In genomic region chr7:47916514-47916913, GRCh38 we compare ENCODE assay signal across 7 cellular contexts. TPM values are rescaled to one million over a fixed set of nuclear protein-coding genes. Genes with fewer than 3 reads are reported as not detected.
A peak's percentile ranks its signal among the peaks of the same experiment; 100 is the strongest.
DNase-seq lines count a peak whose midpoint lies in the region; FAIRE-seq and TF ChIP-seq lines count a peak whose summit lies in the region.
"Not testable (repeated sequence)": the region's sequence is repeated elsewhere in the genome, so short reads cannot be mapped to it uniquely, and the experiment has no call there.
"Had no signal": no experiment of that assay in that cellular context is flagged by ENCODE, and none has a peak within 500 bp of the region (broad histone marks: within the 10 kb centered on the region; RNA-seq: fewer than 3 reads in every experiment).

No MANE protein-coding gene starts in this region.

- peaks cover 8 to 12% of the 10 kb centered on the region in 2 experiments; a peak in 3 of 5 replicates for H3K9me3 Mint-ChIP-seq in H9
- not testable (repeated sequence) for H3K9me3 Mint-ChIP-seq in astrocyte (ENCODE audit: unreplicated experiment)

- CTCF ChIA-PET in endothelial cell of umbilical vein (lab: Charles Lee): interaction anchor here (1.5 to 2.4 kb wide), 2 partner anchors 14 to 29 kb away, joined by 3 to 8 read pairs; no protein-coding TSS in a partner anchor

- peak; percentile 56 for FAIRE-seq in astrocyte (lab: Jason Lieb, UNC)
- not testable (repeated sequence) for FAIRE-seq in endothelial cell of umbilical vein (lab: Jason Lieb, UNC)

- H2BK20ac ChIP-seq in H9 (ENCODE audit: low read depth, low read length, poor library complexity, severe bottlenecking): peak overlapping the region; percentile 45

- not testable (repeated sequence) for H3K23ac ChIP-seq in H9 (ENCODE audit: insufficient read length, low read depth, low read length); mesendoderm (ENCODE audit: low read length)

- not testable (repeated sequence) for H3K9me3 ChIP-seq in H9 (ENCODE audit: control insufficient read depth, low read depth, low read length); astrocyte (ENCODE audit: insufficient read depth, low read depth, low read length); endothelial cell of umbilical vein (replicated peaks; ENCODE audit: control insufficient read depth, insufficient read depth, low read length)

- not testable (repeated sequence) for H2AFZ ChIP-seq in H9 (ENCODE audit: low read length); astrocyte (ENCODE audit: low read depth, low read length); endothelial cell of umbilical vein (ENCODE audit: low read depth, low read length)

- not testable (repeated sequence) for H2BK5ac ChIP-seq in H9 (ENCODE audit: insufficient read length, low read length); mesendoderm (ENCODE audit: low read length)

- H3K27ac Mint-ChIP-seq in H9 (0 out of 7 replicates have a peak overlapping the region, but pooled peaks of 1 of the 3 experiments have one; percentile 20), astrocyte (ENCODE audit: unreplicated experiment) (peak overlapping the region; percentile 49)

- not testable (repeated sequence) for H2BK12ac ChIP-seq in H9 (ENCODE audit: insufficient read length, low read depth, low read length)

- not testable (repeated sequence) for H3K79me2 ChIP-seq in H9 (ENCODE audit: insufficient read depth, low read length); astrocyte (ENCODE audit: insufficient read depth, low read length); endothelial cell of umbilical vein (ENCODE audit: control insufficient read depth, insufficient read depth, low read length); mesendoderm (ENCODE audit: control insufficient read depth, insufficient read depth, low read length)

- not testable (repeated sequence) for H3K9me1 ChIP-seq in endothelial cell of umbilical vein (replicated peaks; ENCODE audit: control insufficient read depth, extremely low read depth, insufficient read depth, low read length)

- H3K18ac ChIP-seq in H9 (ENCODE audit: insufficient read length, low read depth, low read length); mesendoderm (ENCODE audit: low read length): not testable (repeated sequence)

- H4K91ac ChIP-seq in H9 (ENCODE audit: insufficient read length, low read depth, low read length): not testable (repeated sequence)

- H3K4me1 Mint-ChIP-seq in H9: peaks cover 28% of the 10 kb centered on the region in 2 experiments
- H3K4me1 Mint-ChIP-seq in astrocyte (ENCODE audit: low read depth, unreplicated experiment): peaks cover 27% of the 10 kb centered on the region

- TF ChIP-seq CTCF in H9 (conservative IDR thresholded peaks at IDR 0.05); astrocyte (IDR thresholded peaks at IDR 0.05; ENCODE audit: insufficient read depth, low read depth, low read length); endothelial cell of umbilical vein (IDR thresholded peaks at IDR 0.05; ENCODE audit: extremely low read depth in 1 of 2, insufficient read depth in 1 of 2, low read depth in 1 of 2, low read length in 2 of 2): not testable (repeated sequence)

- H3K27ac ChIP-seq in H9 (ENCODE audit: insufficient read length, low read depth, low read length); astrocyte (ENCODE audit: low read depth, low read length); endothelial cell of umbilical vein (ENCODE audit: insufficient read depth, low read depth, low read length); mesendoderm (ENCODE audit: low read depth, low read length): not testable (repeated sequence)

- not testable (repeated sequence) for H3K27me3 Mint-ChIP-seq in H9 (ENCODE audit: low read depth); astrocyte (ENCODE audit: low read depth, unreplicated experiment)

- not testable (repeated sequence) for H3K36me3 ChIP-seq in astrocyte (ENCODE audit: insufficient read depth, low read length); endothelial cell of umbilical vein (ENCODE audit: control insufficient read depth in 2 of 2, extremely low read depth in 1 of 2, insufficient read depth in 2 of 2, low read length in 2 of 2); mesendoderm (ENCODE audit: control insufficient read depth, insufficient read depth, low read length)

- H3K36me3 Mint-ChIP-seq in H9 (ENCODE audit: insufficient read depth in 1 of 3, low read depth in 3 of 3): peaks cover 0 to 13% (median 1%) of the 10 kb centered on the region in 3 experiments; a peak in 4 of 7 replicates
- not testable (repeated sequence) for H3K36me3 Mint-ChIP-seq in astrocyte (ENCODE audit: low read depth, unreplicated experiment)

- intact Hi-C loops in endothelial cell of umbilical vein (cut with micrococcal nuclease): not testable (repeated sequence)

- H3K23me2 ChIP-seq in H9 (ENCODE audit: insufficient read length, low read depth, low read length, poor library complexity, severe bottlenecking): not testable (repeated sequence)

- H3K9ac ChIP-seq in H9 (ENCODE audit: extremely low read depth, insufficient read length, low read length); astrocyte (ENCODE audit: low read length); endothelial cell of umbilical vein (replicated peaks; ENCODE audit: extremely low read depth, insufficient read depth, low read length); mesendoderm (ENCODE audit: low read length): not testable (repeated sequence)

- H3T11ph ChIP-seq in H9 (ENCODE audit: low read length): not testable (repeated sequence)

- not testable (repeated sequence) for H3K4me3 Mint-ChIP-seq in H9; astrocyte (ENCODE audit: unreplicated experiment)

- H4K20me1 ChIP-seq in H9 (ENCODE audit: control insufficient read depth, insufficient read depth, insufficient read length); astrocyte (ENCODE audit: insufficient read depth, low read length); endothelial cell of umbilical vein (replicated peaks; ENCODE audit: control insufficient read depth, extremely low read depth, insufficient read depth, low read length): not testable (repeated sequence)

- not testable (repeated sequence) for H3K4me3 ChIP-seq in astrocyte (ENCODE audit: insufficient read depth, low read depth, low read length); endothelial cell of umbilical vein (replicated peaks in 1 of 3; ENCODE audit: insufficient read depth in 1 of 3, low read depth in 1 of 3, low read length in 3 of 3); mesendoderm (ENCODE audit: low read length)

- not testable (repeated sequence) for H3K27me3 ChIP-seq in H9 (ENCODE audit: insufficient read depth, low read length); astrocyte (ENCODE audit: insufficient read depth, low read length); endothelial cell of umbilical vein (ENCODE audit: control insufficient read depth in 2 of 2, insufficient read depth in 2 of 2, low read length in 2 of 2); mesendoderm (ENCODE audit: insufficient read depth, low read length, poor library complexity)

- not testable (repeated sequence) for H4K5ac ChIP-seq in H9 (ENCODE audit: insufficient read length, low read depth, low read length); mesendoderm (ENCODE audit: low read length)

- not testable (repeated sequence) for H3K79me1 ChIP-seq in H9 (ENCODE audit: insufficient read depth, low read depth, low read length, poor library complexity, severe bottlenecking); mesendoderm (ENCODE audit: low read length)

- H4K8ac ChIP-seq in H9 (replicated peaks; ENCODE audit: insufficient read length, low read depth, low read length); mesendoderm (ENCODE audit: low read depth, low read length): not testable (repeated sequence)

- dilution Hi-C loops in endothelial cell of umbilical vein (cut with MboI; ENCODE audit: extremely low pct_ligation_motif_present, low sequenced_read_pairs): not testable (repeated sequence)

- POLR2A ChIA-PET in endothelial cell of umbilical vein (lab: Charles Lee): not testable (repeated sequence)

- WGBS in H9 (ENCODE audit: extremely low coverage, insufficient read length, low lambda C conversion rate): no CpG with 5 or more reads among the region's 1 CpG
- WGBS in mesendoderm (ENCODE audit: extremely low coverage, insufficient coverage, low lambda C conversion rate): no CpG with 5 or more reads among the region's 1 CpG

- DNase-seq in EL: peak; percentile 69
- not testable (repeated sequence) for DNase-seq in H9; astrocyte (ENCODE audit: low read depth); endothelial cell of umbilical vein (ENCODE audit: low read depth, low spot score)
- peak; percentile 82 for DNase-seq in RPMI7951 (ENCODE audit: low read depth)
- DNase-seq in mesendoderm: peak; percentile 76

- not testable (repeated sequence) for H2AK5ac ChIP-seq in H9 (ENCODE audit: insufficient read length, low read length); mesendoderm (ENCODE audit: low read length)

- H3K4me2 ChIP-seq in H9 (ENCODE audit: insufficient read depth, insufficient read length, low read length); endothelial cell of umbilical vein (ENCODE audit: insufficient read depth, low read length); mesendoderm (ENCODE audit: low read length): not testable (repeated sequence)
- peak overlapping the region; percentile 11 for H3K4me2 ChIP-seq in astrocyte (ENCODE audit: low read length)

- H3K14ac ChIP-seq in H9 (ENCODE audit: insufficient read depth, low read length): not testable (repeated sequence)

- H2BK15ac ChIP-seq in H9 (ENCODE audit: low read depth, low read length); mesendoderm (replicated peaks; ENCODE audit: low read depth): not testable (repeated sequence)

- not testable (repeated sequence) for H2BK120ac ChIP-seq in H9 (ENCODE audit: low read depth, low read length, poor library complexity, severe bottlenecking)
- peak overlapping the region; percentile 61 for H2BK120ac ChIP-seq in mesendoderm (ENCODE audit: low read depth, low read length)

- not testable (repeated sequence) for H3K4me1 ChIP-seq in H9 (ENCODE audit: insufficient read depth, low read length); astrocyte (ENCODE audit: insufficient read depth, low read length); endothelial cell of umbilical vein (ENCODE audit: control insufficient read depth, extremely low read depth, insufficient read depth, low read length); mesendoderm (ENCODE audit: control insufficient read depth, low read depth, low read length)

- BruUV-seq in endothelial cell of umbilical vein (replicated peaks; lab: Mats Ljungman, UMichigan): not testable (repeated sequence)

- H3K4ac ChIP-seq in H9 (ENCODE audit: low read depth, low read length); mesendoderm (ENCODE audit: low read depth, low read length): not testable (repeated sequence)

- not testable (repeated sequence) for H3K56ac ChIP-seq in H9 (ENCODE audit: insufficient read length, low read depth, low read length); mesendoderm (ENCODE audit: low read length)

- TF ChIP-seq POLR2A in endothelial cell of umbilical vein (IDR thresholded peaks at IDR 0.05; ENCODE audit: low read depth, low read length): not testable (repeated sequence)

RNA-seq across cellular contexts. Expression of gene PKD1L1, which starts 31.8 kb away (rescaled TPM):
- total RNA-seq in H9 (2021) (0.17 and 0.18 TPM in 2 replicates), astrocyte (0.31 and 0.39 TPM in 2 replicates), endothelial cell of umbilical vein (3.0 and 5.9 TPM in 2 replicates)
- total RNA-seq in RPMI7951 (2014; rRNA removed; shearing (Covaris generic)): 0.10 and 0.12 TPM in 2 replicates
- polyA plus RNA-seq in endothelial cell of umbilical vein: 4.1 and 7.9 TPM in 2 replicates
- polyA plus RNA-seq in endothelial cell of umbilical vein (2011; cell fraction: cytosol; rRNA removed): 2.2 and 2.3 TPM in 2 replicates
- polyA plus RNA-seq in endothelial cell of umbilical vein (2011; cell fraction: nucleus; rRNA removed): 14.6 and 19.5 TPM in 2 replicates
- 1.2 and 3.5 TPM in 2 replicates for polyA plus RNA-seq in endothelial cell of umbilical vein (2012)
- polyA minus RNA-seq in endothelial cell of umbilical vein: 13.1 and 15.4 TPM in 2 replicates
- not detected for polyA minus RNA-seq in endothelial cell of umbilical vein (2011; cell fraction: cytosol; rRNA and poly(A)+ RNA removed)
- polyA minus RNA-seq in endothelial cell of umbilical vein (2011; cell fraction: nucleus; rRNA and poly(A)+ RNA removed): 15.9 and 17.2 TPM in 2 replicates
- 0.06 TPM for polyA plus RNA-seq in mesendoderm (2013, experiment 1 of 2)
- polyA plus RNA-seq in mesendoderm (2013, experiment 2 of 2): 0.07 TPM
- polyA plus RNA-seq: GM23338 had no signal
